ENCODE assay signal across 8 cellular contexts in the genomic region with DNA sequence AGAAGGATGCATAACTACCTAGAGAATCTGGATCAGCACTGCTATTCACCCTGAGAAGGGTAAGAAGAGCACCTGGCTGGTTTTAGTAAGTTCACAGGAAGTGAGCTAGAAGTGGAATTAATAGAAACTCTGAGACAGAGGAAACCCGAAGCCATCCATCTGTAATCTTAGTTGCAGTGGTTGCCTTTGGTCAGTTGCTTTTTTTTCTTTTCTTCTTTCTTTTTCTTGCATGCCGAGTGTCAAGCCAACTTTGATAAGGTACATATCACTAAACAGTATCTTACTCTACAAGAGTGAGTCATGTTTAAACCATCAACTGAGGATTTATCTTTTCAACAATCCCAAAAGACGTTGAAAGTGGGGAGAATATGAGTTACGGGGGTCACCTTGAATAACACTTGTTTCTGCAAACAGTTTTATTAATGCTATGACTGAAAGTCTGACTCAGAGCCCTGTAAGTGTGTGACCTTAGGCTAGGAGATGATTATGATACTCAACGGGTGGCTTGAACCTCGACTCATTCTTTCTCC. TPM values are rescaled to one million over a fixed set of nuclear protein-coding genes. Genes with fewer than 3 reads are reported as not detected.
DNase-seq lines count a peak whose midpoint lies in the region; ATAC-seq and TF ChIP-seq lines count a peak whose summit lies in the region.

No MANE protein-coding gene starts in this region.

- POLR2A ChIA-PET in CD8-positive, alpha-beta T cell (lab: Charles Lee), result interaction anchor here (1.0 kb wide), 1 partner anchor 12 kb away, joined by 3 read pairs; no protein-coding TSS in a partner anchor

- H3K4me1 Mint-ChIP-seq in CD8-positive, alpha-beta T cell (ENCODE audit: low read depth), result peaks cover 18% of the 10 kb centered on the region
- H3K4me1 Mint-ChIP-seq in H9 (peaks cover 12% of the 10 kb centered on the region in 2 experiments), neural progenitor cell (peaks cover 10% of the 10 kb centered on the region)

- no peak overlapping the region for H3K56ac ChIP-seq in H9 (ENCODE audit: insufficient read length, low read depth, low read length)

- H3K14ac ChIP-seq in H9 (ENCODE audit: insufficient read depth, low read length), result no peak overlapping the region

- peaks cover 4% of the 10 kb centered on the region for H3K4me1 ChIP-seq in CD8-positive, alpha-beta T cell (ENCODE audit: insufficient read depth, low read length)
- H3K4me1 ChIP-seq in H9 (ENCODE audit: insufficient read depth, low read length) (no peaks in the 10 kb centered on the region; the same call in 1 of the 2 replicates), neural progenitor cell (peaks cover 11% of the 10 kb centered on the region)

- H3K18ac ChIP-seq in H9 (ENCODE audit: insufficient read length, low read depth, low read length), result no peak overlapping the region

- H3K4me3 Mint-ChIP-seq in CD8-positive, alpha-beta T cell, result peak overlapping the region; percentile 1
- H3K4me3 Mint-ChIP-seq in H9 (no peak overlapping the region), neural progenitor cell (no peak overlapping the region)

- H2BK20ac ChIP-seq in H9 (ENCODE audit: low read depth, low read length, poor library complexity, severe bottlenecking), result no peak overlapping the region

- no peak for ATAC-seq in CD8-positive, alpha-beta T cell
- peak; percentile 66 for ATAC-seq in GM19397 (IDR thresholded peaks at IDR 0.05; ENCODE audit: unreplicated experiment)
- ATAC-seq in HG03280 (IDR thresholded peaks at IDR 0.05; ENCODE audit: unreplicated experiment), result peak; percentile 84

- no peaks in the 10 kb centered on the region for H3K36me3 ChIP-seq in CD8-positive, alpha-beta T cell (ENCODE audit: insufficient read depth, low read length)
- H3K36me3 ChIP-seq in neural progenitor cell, result no peaks in the 10 kb centered on the region

- no peak for DNase-seq in CD8-positive, alpha-beta T cell
- peak; percentile 37 for DNase-seq in astrocyte of the spinal cord (ENCODE audit: low read depth, low spot score)
- no peak for DNase-seq in NCI-H1436 (lab: John Stamatoyannopoulos, UW)
- DNase-seq in H9, result no peak
- DNase-seq in neural progenitor cell (ENCODE audit: low spot score), result no peak
- no peak for DNase-seq in NCI-H2029 treated with DMSO at 0.1 percent for 48 hours (lab: John Stamatoyannopoulos, UW)

- no peaks in the 10 kb centered on the region for H3K23me2 ChIP-seq in H9 (ENCODE audit: insufficient read length, low read depth, low read length, poor library complexity, severe bottlenecking)

- no peak overlapping the region for H2BK15ac ChIP-seq in H9 (ENCODE audit: low read depth, low read length)

- in situ Hi-C loops in astrocyte of the spinal cord (cut with HindIII; ENCODE audit: low sequenced_read_pairs), result no loop called here

- H2AFZ ChIP-seq in H9 (ENCODE audit: low read length), result no peak overlapping the region
- H2AFZ ChIP-seq in neural progenitor cell (replicated peaks), result no peak overlapping the region

- no peak overlapping the region for H3K4ac ChIP-seq in H9 (ENCODE audit: low read depth, low read length)

- H3K9ac ChIP-seq in H9 (ENCODE audit: extremely low read depth, insufficient read length, low read length) (no peak overlapping the region), neural progenitor cell (no peak overlapping the region)

- no peak overlapping the region for H3T11ph ChIP-seq in H9 (ENCODE audit: low read length)

- H4K20me1 ChIP-seq in H9 (ENCODE audit: control insufficient read depth, insufficient read depth, insufficient read length), result no peaks in the 10 kb centered on the region
- no peaks in the 10 kb centered on the region for H4K20me1 ChIP-seq in neural progenitor cell (ENCODE audit: low read depth)

- H2AK5ac ChIP-seq in H9 (ENCODE audit: insufficient read length, low read length), result no peak overlapping the region

- no peaks in the 10 kb centered on the region for H3K27me3 ChIP-seq in CD8-positive, alpha-beta T cell (ENCODE audit: insufficient read depth, low read length)
- H3K27me3 ChIP-seq in H9 (ENCODE audit: insufficient read depth, low read length) (no peaks in the 10 kb centered on the region), neural progenitor cell (no peaks in the 10 kb centered on the region)

- CTCF ChIA-PET in CD8-positive, alpha-beta T cell (lab: Charles Lee), result interaction anchor here (0.6 to 1.7 kb wide), 3 partner anchors 12 to 245 kb away, joined by 3 to 5 read pairs (median 3); no protein-coding TSS in a partner anchor

- no peak overlapping the region for H3K27ac Mint-ChIP-seq in CD8-positive, alpha-beta T cell
- H3K27ac Mint-ChIP-seq in H9 (no peak overlapping the region), neural progenitor cell (no peak overlapping the region)

- H3K27ac ChIP-seq in CD8-positive, alpha-beta T cell (ENCODE audit: low read depth, low read length), result no peak overlapping the region
- H3K27ac ChIP-seq in H9 (ENCODE audit: insufficient read length, low read depth, low read length), result no peak overlapping the region
- H3K27ac ChIP-seq in neural progenitor cell, result no peak overlapping the region

- no peak overlapping the region for H3K4me2 ChIP-seq in H9 (ENCODE audit: insufficient read depth, insufficient read length, low read length)
- H3K4me2 ChIP-seq in neural progenitor cell, result no peak overlapping the region

- TF ChIP-seq CTCF in CD8-positive, alpha-beta T cell (IDR thresholded peaks at IDR 0.05), result no peak
- TF ChIP-seq CTCF in astrocyte of the spinal cord (IDR thresholded peaks at IDR 0.05; ENCODE audit: low read depth, low read length) (no peak), H9 (conservative IDR thresholded peaks at IDR 0.05) (no peak), neural progenitor cell (IDR thresholded peaks at IDR 0.05) (no peak)

- H3K4me3 ChIP-seq in CD8-positive, alpha-beta T cell (ENCODE audit: low read depth, low read length), result no peak overlapping the region
- no peak overlapping the region for H3K4me3 ChIP-seq in astrocyte of the spinal cord (ENCODE audit: low read depth, low read length)
- no peak overlapping the region for H3K4me3 ChIP-seq in neural progenitor cell

- intact Hi-C loops in CD8-positive, alpha-beta T cell (cut with DNase I, micrococcal nuclease), result no loop called here

- H2BK12ac ChIP-seq in H9 (ENCODE audit: insufficient read length, low read depth, low read length), result no peak overlapping the region

- H3F3A ChIP-seq in neural progenitor cell (ENCODE audit: low read depth), result no peaks in the 10 kb centered on the region

- no peak overlapping the region for H4K8ac ChIP-seq in H9 (replicated peaks; ENCODE audit: insufficient read length, low read depth, low read length)

- peaks cover 15% of the 10 kb centered on the region for H3K36me3 Mint-ChIP-seq in CD8-positive, alpha-beta T cell
- H3K36me3 Mint-ChIP-seq in H9 (ENCODE audit: insufficient read depth in 1 of 3, low read depth in 3 of 3) (peaks cover 0 to 4% (median 2%) of the 10 kb centered on the region in 3 experiments; a peak in 3 of 7 replicates), neural progenitor cell (peaks cover 14% of the 10 kb centered on the region)

- no peak overlapping the region for H4K91ac ChIP-seq in H9 (ENCODE audit: insufficient read length, low read depth, low read length)

- no peaks in the 10 kb centered on the region for H3K9me3 Mint-ChIP-seq in CD8-positive, alpha-beta T cell
- H3K9me3 Mint-ChIP-seq in H9 (peaks cover 0 to 3% of the 10 kb centered on the region in 2 experiments; a peak in 1 of 5 replicates), neural progenitor cell (no peaks in the 10 kb centered on the region)

- H3K27me3 Mint-ChIP-seq in CD8-positive, alpha-beta T cell (ENCODE audit: low read depth), result no peaks in the 10 kb centered on the region
- peaks cover 2% of the 10 kb centered on the region; the same call in 1 of the 2 replicates for H3K27me3 Mint-ChIP-seq in H9 (ENCODE audit: low read depth)
- H3K27me3 Mint-ChIP-seq in neural progenitor cell (ENCODE audit: insufficient read depth, low read depth), result no peaks in the 10 kb centered on the region

- H4K5ac ChIP-seq in H9 (ENCODE audit: insufficient read length, low read depth, low read length), result no peak overlapping the region

- H3K23ac ChIP-seq in H9 (ENCODE audit: insufficient read length, low read depth, low read length), result no peak overlapping the region

- no CpG with 5 or more reads among the region's 6 CpGs for WGBS in H9 (ENCODE audit: extremely low coverage, insufficient read length, low lambda C conversion rate)

- H3K79me2 ChIP-seq in H9 (ENCODE audit: insufficient read depth, low read length) (no peaks in the 10 kb centered on the region), neural progenitor cell (ENCODE audit: low read depth) (no peaks in the 10 kb centered on the region)

- H3K9me3 ChIP-seq in CD8-positive, alpha-beta T cell (ENCODE audit: low read length), result no peaks in the 10 kb centered on the region
- H3K9me3 ChIP-seq in H9 (ENCODE audit: control insufficient read depth, low read depth, low read length) (no peaks in the 10 kb centered on the region), neural progenitor cell (ENCODE audit: low read depth) (no peaks in the 10 kb centered on the region)

- no peak overlapping the region for H2BK5ac ChIP-seq in H9 (ENCODE audit: insufficient read length, low read length)

- H3K79me1 ChIP-seq in H9 (ENCODE audit: insufficient read depth, low read depth, low read length, poor library complexity, severe bottlenecking), result no peaks in the 10 kb centered on the region

- no peak overlapping the region for H2BK120ac ChIP-seq in H9 (ENCODE audit: low read depth, low read length, poor library complexity, severe bottlenecking)

RNA-seq across cellular contexts. Expression of a gene that starts 26.7 kb away (rescaled TPM):
- 10 to 100 TPM; 27.5 to 27.9 TPM for total RNA-seq in CD8-positive, alpha-beta T cell
- 34.9 and 37.9 TPM in 2 replicates for total RNA-seq in H9 (2021)
- 32.7 and 59.9 TPM in 2 replicates for total RNA-seq in neural progenitor cell (ENCODE audit: low replicate concordance)
